13 cellular contexts compared by ENCODE assay signal in the genomic region with DNA sequence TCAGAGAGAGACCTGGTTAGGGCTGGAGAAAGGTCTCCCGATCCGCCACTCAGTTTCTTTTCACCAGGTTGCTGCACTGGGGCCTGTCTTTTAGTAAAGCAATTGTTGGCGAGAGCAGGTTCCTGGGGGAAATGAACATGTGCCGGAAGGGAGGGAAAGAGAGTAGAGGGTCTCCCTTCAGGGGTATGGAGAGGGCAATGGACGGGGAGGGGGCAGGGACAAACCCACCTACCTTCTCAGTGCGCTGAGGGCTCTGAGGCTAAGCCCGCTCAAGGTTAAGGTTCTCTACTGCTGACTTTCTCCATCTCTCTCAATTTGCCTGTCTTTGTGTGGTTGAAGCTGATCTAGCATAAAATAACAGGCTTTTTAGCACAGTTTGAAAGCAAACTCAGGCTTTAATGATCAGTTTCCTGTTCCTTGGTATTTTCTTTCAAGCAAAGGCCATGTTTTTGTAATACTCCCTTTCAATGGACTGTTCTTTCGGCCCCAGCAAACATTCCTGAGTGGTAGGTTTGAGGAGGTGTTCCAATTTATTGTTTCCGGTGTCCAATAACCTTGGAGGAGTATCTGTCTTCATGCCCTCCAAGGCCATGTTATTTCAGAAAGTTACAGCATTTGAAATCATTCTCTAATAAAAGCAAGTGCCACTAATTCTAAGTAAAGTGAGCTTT.
"Had no signal": no experiment of that assay in that cellular context is flagged by ENCODE, and none has a peak within 500 bp of the region (broad histone marks: within the 10 kb centered on the region; RNA-seq: fewer than 3 reads in every experiment).

No MANE protein-coding gene starts in this region.

- H3K4me3 ChIP-seq: cardiac muscle cell, esophagus squamous epithelium had no signal

- H3K27ac ChIP-seq: cardiac muscle cell had no signal

- H3K4me1 ChIP-seq: esophagus squamous epithelium had no signal

- H3K4me1 Mint-ChIP-seq: activated CD8-positive, alpha-beta memory T cell treated with anti-CD3 and anti-CD28 coated beads, Interleukin-2, amount 10 ng/mL, durations not matched to agents 7 days and 5 days had no signal

- ATAC-seq: activated CD8-positive, alpha-beta memory T cell treated with anti-CD3 and anti-CD28 coated beads, Interleukin-2, amount 10 ng/mL, durations not matched to agents 7 days and 5 days had no signal

- H3K27ac Mint-ChIP-seq: activated CD4-positive, alpha-beta memory T cell treated with anti-CD3 and anti-CD28 coated beads for 36 hours; activated CD8-positive, alpha-beta memory T cell treated with anti-CD3 and anti-CD28 coated beads, Interleukin-2, amount 10 ng/mL, durations not matched to agents 7 days and 5 days had no signal

- DNase-seq: activated CD4-positive, alpha-beta memory T cell treated with anti-CD3 and anti-CD28 coated beads for 36 hours; activated CD8-positive, alpha-beta memory T cell treated with anti-CD3 and anti-CD28 coated beads, Interleukin-2, amount 10 ng/mL, durations not matched to agents 7 days and 5 days; activated naive CD4-positive, alpha-beta T cell treated with anti-CD3 and anti-CD28 coated beads, Interleukin-2, amount 50 U/mL, for 16 hours; activated T-cell treated with anti-CD3 and anti-CD28 coated beads, Interleukin-2, amount 50 U/mL, for 1 hour; esophagus squamous epithelium; hippocampal formation; kidney; retina; stimulated activated CD4-positive, alpha-beta T cell treated with anti-CD3 and anti-CD28 coated beads, Interleukin-2, amount 100 ng/mL, for 48 hours; stimulated activated naive CD4-positive, alpha-beta T cell had no signal

- H3K36me3 ChIP-seq: cardiac muscle cell, esophagus squamous epithelium had no signal

- H3K9me3 Mint-ChIP-seq: activated CD4-positive, alpha-beta memory T cell treated with anti-CD3 and anti-CD28 coated beads for 36 hours had no signal

- H3K4me3 Mint-ChIP-seq: activated CD4-positive, alpha-beta memory T cell treated with anti-CD3 and anti-CD28 coated beads for 36 hours; activated CD8-positive, alpha-beta memory T cell treated with anti-CD3 and anti-CD28 coated beads, Interleukin-2, amount 10 ng/mL, durations not matched to agents 7 days and 5 days had no signal

- H3K9me3 ChIP-seq: esophagus squamous epithelium had no signal

- H3K36me3 Mint-ChIP-seq: activated CD4-positive, alpha-beta memory T cell treated with anti-CD3 and anti-CD28 coated beads for 36 hours; activated CD8-positive, alpha-beta memory T cell treated with anti-CD3 and anti-CD28 coated beads, Interleukin-2, amount 10 ng/mL, durations not matched to agents 7 days and 5 days had no signal

- FAIRE-seq: colon, kidney, urothelium cell line had no signal

- H3K27me3 ChIP-seq: cardiac muscle cell, esophagus squamous epithelium had no signal

- H3K27me3 Mint-ChIP-seq: activated CD4-positive, alpha-beta memory T cell treated with anti-CD3 and anti-CD28 coated beads for 36 hours; activated CD8-positive, alpha-beta memory T cell treated with anti-CD3 and anti-CD28 coated beads, Interleukin-2, amount 10 ng/mL, durations not matched to agents 7 days and 5 days had no signal
